8 cellular contexts compared by ENCODE assay signal in the genomic region with DNA sequence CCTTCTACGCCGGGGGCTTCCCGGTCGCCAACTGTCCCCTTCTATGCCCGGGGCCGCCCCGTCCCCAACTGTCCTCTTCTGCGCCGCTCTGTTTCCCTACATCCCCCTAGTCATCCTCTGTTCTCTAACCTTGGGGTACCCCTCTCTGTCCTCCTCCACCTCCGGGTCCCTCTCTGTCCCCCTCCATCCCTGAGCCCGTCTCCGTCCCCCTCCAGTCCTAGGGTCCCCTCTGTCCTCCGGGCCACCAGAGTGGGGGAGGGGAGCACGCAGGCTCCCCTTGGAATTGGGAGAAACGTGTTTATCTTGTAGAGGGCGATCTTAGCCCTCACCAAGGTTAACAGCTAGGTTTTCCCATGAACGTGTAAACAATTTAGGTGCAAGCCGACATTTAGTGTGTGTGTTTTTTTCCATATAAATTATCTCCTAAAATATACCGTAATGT. TPM values are rescaled to one million over a fixed set of nuclear protein-coding genes. Genes with fewer than 3 reads are reported as not detected.
A peak's percentile ranks its signal among the peaks of the same experiment; 100 is the strongest.
DNase-seq lines count a peak whose midpoint lies in the region; ATAC-seq, FAIRE-seq and TF ChIP-seq lines count a peak whose summit lies in the region.

No MANE protein-coding gene starts in this region.

- CTCF ChIA-PET in WTC11 (lab: Charles Lee) (interaction anchor here (1.4 kb wide), 1 partner anchor 24 kb away, joined by 4 read pairs; no protein-coding TSS in a partner anchor), endothelial cell of umbilical vein (lab: Charles Lee) (interaction anchor here (0.9 to 1.6 kb wide), 7 partner anchors 19 to 871 kb away, joined by 3 to 6 read pairs (median 4); no protein-coding TSS in a partner anchor)

- peaks cover 18% of the 10 kb centered on the region for H3K36me3 Mint-ChIP-seq in WTC11

- H3K27me3 ChIP-seq in endothelial cell of umbilical vein (ENCODE audit: control insufficient read depth in 2 of 2, insufficient read depth in 2 of 2, low read length in 2 of 2): no peaks in the 10 kb centered on the region
- H3K27me3 ChIP-seq in muscle layer of colon (ENCODE audit: control insufficient read depth in 1 of 2, insufficient read depth in 2 of 2, low read length in 2 of 2): no peaks in the 10 kb centered on the region
- no peaks in the 10 kb centered on the region for H3K27me3 ChIP-seq in vagina

- H2AFZ ChIP-seq in endothelial cell of umbilical vein (ENCODE audit: low read depth, low read length): no peak overlapping the region

- H3K9ac ChIP-seq in endothelial cell of umbilical vein (replicated peaks; ENCODE audit: extremely low read depth, insufficient read depth, low read length) (peak overlapping the region; percentile 98), muscle layer of colon (ENCODE audit: low read length) (peak overlapping the region; percentile 95)

- H3K4me3 Mint-ChIP-seq in WTC11: peak overlapping the region; percentile 79

- H3K27me3 Mint-ChIP-seq in WTC11 (ENCODE audit: low read depth): no peaks in the 10 kb centered on the region; the same call in 1 of the 2 replicates

- no peak for FAIRE-seq in endothelial cell of umbilical vein (lab: Jason Lieb, UNC)

- intact Hi-C loops in endothelial cell of umbilical vein (cut with micrococcal nuclease) (loop anchor here (1.0 to 5.0 kb wide), 13 partner anchors 19 to 984 kb away; no protein-coding TSS in a partner anchor), vagina (cut with DNase I) (loop anchor here (2.0 to 10.0 kb wide), 4 partner anchors 65 to 879 kb away; no protein-coding TSS in a partner anchor)

- peak overlapping the region; percentile 79 for H3K4me3 ChIP-seq in GM12864 (ENCODE audit: low read depth, low read length)
- peak overlapping the region; percentile 22 to 63 (median 44) for H3K4me3 ChIP-seq in endothelial cell of umbilical vein (replicated peaks in 1 of 3; ENCODE audit: insufficient read depth in 1 of 3, low read depth in 1 of 3, low read length in 3 of 3)
- peak overlapping the region; percentile 66 to 84 for H3K4me3 ChIP-seq in muscle layer of colon (ENCODE audit: low read depth in 1 of 2, low read length in 2 of 2)
- peak overlapping the region; percentile 76 to 87 for H3K4me3 ChIP-seq in vagina

- H3K36me3 ChIP-seq in endothelial cell of umbilical vein (ENCODE audit: control insufficient read depth in 2 of 2, extremely low read depth in 1 of 2, insufficient read depth in 2 of 2, low read length in 2 of 2) (peaks cover 10 to 16% of the 10 kb centered on the region in 2 experiments), muscle layer of colon (ENCODE audit: insufficient read depth, low read length) (peaks cover 10% of the 10 kb centered on the region), vagina (peaks cover 7 to 10% of the 10 kb centered on the region in 2 donors)

- no peaks in the 10 kb centered on the region for H3K9me3 ChIP-seq in endothelial cell of umbilical vein (replicated peaks; ENCODE audit: control insufficient read depth, insufficient read depth, low read length)
- no peaks in the 10 kb centered on the region for H3K9me3 ChIP-seq in muscle layer of colon (ENCODE audit: low read length)
- peaks cover 4% of the 10 kb centered on the region for H3K9me3 ChIP-seq in vagina

- peak overlapping the region; percentile 91 for H3K27ac Mint-ChIP-seq in WTC11

- peak overlapping the region; percentile 98 for H3K27ac ChIP-seq in endothelial cell of umbilical vein (ENCODE audit: insufficient read depth, low read depth, low read length)
- peak overlapping the region; percentile 95 for H3K27ac ChIP-seq in muscle layer of colon (ENCODE audit: low read depth, low read length)
- peak overlapping the region; percentile 100 for H3K27ac ChIP-seq in vagina

- POLR2A ChIA-PET in WTC11 (lab: Charles Lee) (interaction anchor here (0.8 to 2.9 kb wide), 17 partner anchors 9 to 613 kb away, joined by 3 to 30 read pairs (median 4); a partner anchor contains a TSS), endothelial cell of umbilical vein (lab: Charles Lee) (interaction anchor here (0.7 to 2.3 kb wide), 33 partner anchors 9 to 985 kb away, joined by 3 to 31 read pairs (median 4); no protein-coding TSS in a partner anchor)

- dilution Hi-C loops in endothelial cell of umbilical vein (cut with MboI; ENCODE audit: extremely low pct_ligation_motif_present, low sequenced_read_pairs): no loop called here

- ATAC-seq in HG03439 (IDR thresholded peaks at IDR 0.05; ENCODE audit: unreplicated experiment) (peak; percentile 4), WTC11 (peak; percentile 3)

- no peaks in the 10 kb centered on the region for H3K9me1 ChIP-seq in endothelial cell of umbilical vein (replicated peaks; ENCODE audit: control insufficient read depth, extremely low read depth, insufficient read depth, low read length)

- H3K4me1 ChIP-seq in endothelial cell of umbilical vein (ENCODE audit: control insufficient read depth, extremely low read depth, insufficient read depth, low read length) (peaks cover 21% of the 10 kb centered on the region), muscle layer of colon (ENCODE audit: insufficient read depth, low read length) (peaks cover 10% of the 10 kb centered on the region), vagina (peaks cover 16% of the 10 kb centered on the region)

- DNase-seq in GM12864 (ENCODE audit: low read depth) (no peak), WTC11 (ENCODE audit: low spot score) (peak; percentile 30), endothelial cell of umbilical vein (ENCODE audit: low read depth, low spot score) (peak; percentile 60), vagina (ENCODE audit: extremely low spot score in 2 of 2) (no peak), germinal center (ENCODE audit: low spot score) (no peak), iPS-NIHi7 (ENCODE audit: extremely low spot score) (no peak)

- H3K9me3 Mint-ChIP-seq in WTC11: peaks cover 6% of the 10 kb centered on the region

- peak overlapping the region; percentile 87 for H3K4me2 ChIP-seq in endothelial cell of umbilical vein (ENCODE audit: insufficient read depth, low read length)

- no peaks in the 10 kb centered on the region for H4K20me1 ChIP-seq in endothelial cell of umbilical vein (replicated peaks; ENCODE audit: control insufficient read depth, extremely low read depth, insufficient read depth, low read length)

- no TSS peak for BruUV-seq in endothelial cell of umbilical vein (replicated peaks; lab: Mats Ljungman, UMichigan)

- peaks cover 44% of the 10 kb centered on the region for H3K79me2 ChIP-seq in endothelial cell of umbilical vein (ENCODE audit: control insufficient read depth, insufficient read depth, low read length)

- TF ChIP-seq CTCF in GM12864 (IDR thresholded peaks at IDR 0.05; ENCODE audit: low read depth, low read length, missing control alignments) (no peak), WTC11 (IDR thresholded peaks at IDR 0.05) (no peak), endothelial cell of umbilical vein (IDR thresholded peaks at IDR 0.05; ENCODE audit: extremely low read depth in 1 of 2, insufficient read depth in 1 of 2, low read depth in 1 of 2, low read length in 2 of 2) (no peak), vagina (IDR thresholded peaks at IDR 0.05) (no peak)

- TF ChIP-seq POLR2A in endothelial cell of umbilical vein (IDR thresholded peaks at IDR 0.05; ENCODE audit: low read depth, low read length) (no peak), vagina (IDR thresholded peaks at IDR 0.05) (no peak)

- peaks cover 41% of the 10 kb centered on the region for H3K4me1 Mint-ChIP-seq in WTC11

TF ChIP-seq in WTC11, 78 proteins besides CTCF, POLR2A, EP300 and RAD21 (continues in another document):
- TF ChIP-seq EMX1 (CRISPR knock-in tag; IDR thresholded peaks at IDR 0.05): peak; percentile 8; the same call in 1 of the 2 replicates

TF ChIP-seq in endothelial cell of umbilical vein, 7 proteins besides CTCF, POLR2A, EP300 and RAD21:
- TF ChIP-seq MYC (IDR thresholded peaks at IDR 0.05; ENCODE audit: low read depth, low read length) (no peak), GATA2 (IDR thresholded peaks at IDR 0.05; ENCODE audit: insufficient read depth, insufficient read length, low read depth, low read length) (peak; percentile 22)

RNA-seq across cellular contexts. Expression of a gene that starts 0.9 kb away (rescaled TPM):
- 25.4 to 27.9 TPM (median 27.3 TPM) in 3 replicates for total RNA-seq in WTC11 (2021)
- total RNA-seq in endothelial cell of umbilical vein: 307 and 330 TPM in 2 replicates
- 144 and 183 TPM in 2 replicates for polyA plus RNA-seq in endothelial cell of umbilical vein
- 117 and 146 TPM in 2 replicates for polyA plus RNA-seq in endothelial cell of umbilical vein (2011; cell fraction: cytosol; rRNA removed)
- 913 and 1,014 TPM in 2 replicates for polyA plus RNA-seq in endothelial cell of umbilical vein (2011; cell fraction: nucleus; rRNA removed)
- polyA plus RNA-seq in endothelial cell of umbilical vein (2012): 258 and 323 TPM in 2 replicates
- 717 and 821 TPM in 2 replicates for polyA minus RNA-seq in endothelial cell of umbilical vein
- polyA minus RNA-seq in endothelial cell of umbilical vein (2011; cell fraction: cytosol; rRNA and poly(A)+ RNA removed): 6.0 TPM
- polyA minus RNA-seq in endothelial cell of umbilical vein (2011; cell fraction: nucleus; rRNA and poly(A)+ RNA removed): 1,291 and 1,303 TPM in 2 replicates
- total RNA-seq in vagina: 145 TPM

Comparison
In these comparisons a context has a peak if more than half of its experiments do, and no peak if none do; other contexts are left out.
1. DNase-seq: peak in WTC11 (single experiment) and endothelial cell of umbilical vein (single experiment); none in GM12864 (single experiment), vagina (0 of 2), germinal center (single experiment) and iPS-NIHi7 (single experiment).
2. Peak in every context shown above with its lines, with median percentiles within 50 percentile points of each other: H3K4me3 ChIP-seq and H3K27ac ChIP-seq.